ENCODE assay signal across 21 cellular contexts in genomic region chr12:92673756-92674155, GRCh38. TPM values are rescaled to one million over a fixed set of nuclear protein-coding genes. Genes with fewer than 3 reads are reported as not detected.
DNase-seq lines count a peak whose midpoint lies in the region; ATAC-seq and TF ChIP-seq lines count a peak whose summit lies in the region.
"Had no signal": no experiment of that assay in that cellular context is flagged by ENCODE, and none has a peak within 500 bp of the region (broad histone marks: within the 10 kb centered on the region; RNA-seq: fewer than 3 reads in every experiment).

No MANE protein-coding gene starts in this region.

- H2AFZ ChIP-seq in neural progenitor cell (replicated peaks) = no peak overlapping the region

- H3K9ac ChIP-seq in neural progenitor cell = no peak overlapping the region

- peaks cover 2% of the 10 kb centered on the region for H3K9me3 Mint-ChIP-seq in neural progenitor cell
- H3K9me3 Mint-ChIP-seq: dendritic cell treated with granulocyte-macrophage colony-stimulating factor and Interleukin-4, amounts not matched to agents 40 ng/mL and 50 ng/mL, for 4 days had no signal

- H3K79me2 ChIP-seq in neural progenitor cell (ENCODE audit: low read depth) = no peaks in the 10 kb centered on the region

- peaks cover 4% of the 10 kb centered on the region for H3K27me3 Mint-ChIP-seq in neural progenitor cell (ENCODE audit: insufficient read depth, low read depth)
- H3K27me3 Mint-ChIP-seq: dendritic cell treated with granulocyte-macrophage colony-stimulating factor and Interleukin-4, amounts not matched to agents 40 ng/mL and 50 ng/mL, for 4 days had no signal

- intact Hi-C loops in upper lobe of right lung (cut with DNase I) = no loop called here

- peak; percentile 84 for ATAC-seq in GM18511 (IDR thresholded peaks at IDR 0.05; ENCODE audit: unreplicated experiment)
- ATAC-seq in GM19468 (IDR thresholded peaks at IDR 0.05; ENCODE audit: extremely low read depth, unreplicated experiment) = peak; percentile 43
- peak; percentile 85 for ATAC-seq in HG02938 (IDR thresholded peaks at IDR 0.05; ENCODE audit: unreplicated experiment)
- peak; percentile 41 for ATAC-seq in HG03469 (IDR thresholded peaks at IDR 0.05; ENCODE audit: unreplicated experiment)
- ATAC-seq in upper lobe of right lung = no peak
- ATAC-seq: left lung had no signal

- no peaks in the 10 kb centered on the region for H4K20me1 ChIP-seq in neural progenitor cell (ENCODE audit: low read depth)

- H3F3A ChIP-seq in neural progenitor cell (ENCODE audit: low read depth) = no peaks in the 10 kb centered on the region

- no peak for DNase-seq in upper lobe of right lung
- DNase-seq in SHP77 treated with DMSO at 0.1 percent for 48 hours (lab: John Stamatoyannopoulos, UW) = no peak
- DNase-seq in neural progenitor cell (ENCODE audit: low spot score) = no peak
- DNase-seq in NCI-H82 treated with DMSO at 0.1 percent for 48 hours (lab: John Stamatoyannopoulos, UW; ENCODE audit: unreplicated experiment) = no peak
- DNase-seq: activated CD8-positive, alpha-beta memory T cell treated with anti-CD3 and anti-CD28 coated beads for 24 hours; activated effector memory CD4-positive, alpha-beta T cell treated with anti-CD3 and anti-CD28 coated beads, Interleukin-2, amount 50 U/mL, for 16 hours; Caco-2; hypothalamus; left lung; MV-4-11; naive B cell; NCI-H2227 treated with DMSO at 0.1 percent for 48 hours; retina; stimulated activated CD4-positive, alpha-beta T cell treated with anti-CD3 and anti-CD28 coated beads, Interleukin-1b, Interleukin-23, amount 100 ng/mL, for 48 hours; thyroid gland had no signal

- H3K4me1 ChIP-seq in upper lobe of right lung (no peaks in the 10 kb centered on the region), neural progenitor cell (no peaks in the 10 kb centered on the region)
- H3K4me1 ChIP-seq: Caco-2, left lung, thyroid gland had no signal

- H3K4me2 ChIP-seq in neural progenitor cell = no peak overlapping the region

- no peak overlapping the region for H3K4me3 Mint-ChIP-seq in neural progenitor cell
- H3K4me3 Mint-ChIP-seq: dendritic cell treated with granulocyte-macrophage colony-stimulating factor and Interleukin-4, amounts not matched to agents 40 ng/mL and 50 ng/mL, for 4 days; naive B cell had no signal

- H3K9me3 ChIP-seq in upper lobe of right lung (no peaks in the 10 kb centered on the region), neural progenitor cell (ENCODE audit: low read depth) (no peaks in the 10 kb centered on the region)
- H3K9me3 ChIP-seq: Caco-2, left lung, thyroid gland had no signal

- H3K27ac Mint-ChIP-seq in neural progenitor cell = no peak overlapping the region
- H3K27ac Mint-ChIP-seq: dendritic cell treated with granulocyte-macrophage colony-stimulating factor and Interleukin-4, amounts not matched to agents 40 ng/mL and 50 ng/mL, for 4 days had no signal

- H3K27ac ChIP-seq in upper lobe of right lung (no peak overlapping the region), neural progenitor cell (no peak overlapping the region)
- H3K27ac ChIP-seq: left lung, thyroid gland had no signal

- no peaks in the 10 kb centered on the region for H3K27me3 ChIP-seq in upper lobe of right lung
- H3K27me3 ChIP-seq in neural progenitor cell = no peaks in the 10 kb centered on the region
- H3K27me3 ChIP-seq: left lung, thyroid gland had no signal

- H3K36me3 Mint-ChIP-seq in neural progenitor cell = no peaks in the 10 kb centered on the region
- H3K36me3 Mint-ChIP-seq: naive B cell had no signal

- H3K4me1 Mint-ChIP-seq in neural progenitor cell = no peaks in the 10 kb centered on the region

- H3K4me3 ChIP-seq in upper lobe of right lung (no peak overlapping the region), neural progenitor cell (no peak overlapping the region)
- H3K4me3 ChIP-seq: left lung, thyroid gland had no signal

- no peak for TF ChIP-seq CTCF in upper lobe of right lung (IDR thresholded peaks at IDR 0.05)
- no peak for TF ChIP-seq CTCF in neural progenitor cell (IDR thresholded peaks at IDR 0.05)

- no peaks in the 10 kb centered on the region for H3K36me3 ChIP-seq in upper lobe of right lung
- H3K36me3 ChIP-seq in neural progenitor cell = no peaks in the 10 kb centered on the region
- H3K36me3 ChIP-seq: left lung, thyroid gland had no signal

RNA-seq across cellular contexts. Expression of gene PLEKHG7, which starts 29.0 kb away (rescaled TPM):
- not detected for total RNA-seq in upper lobe of right lung
- total RNA-seq in neural progenitor cell (ENCODE audit: low replicate concordance) = not detected in 2 replicates
- total RNA-seq: SK-MEL-5, thyroid gland had no signal
